20 cellular contexts compared by ENCODE assay signal in the genomic region with DNA sequence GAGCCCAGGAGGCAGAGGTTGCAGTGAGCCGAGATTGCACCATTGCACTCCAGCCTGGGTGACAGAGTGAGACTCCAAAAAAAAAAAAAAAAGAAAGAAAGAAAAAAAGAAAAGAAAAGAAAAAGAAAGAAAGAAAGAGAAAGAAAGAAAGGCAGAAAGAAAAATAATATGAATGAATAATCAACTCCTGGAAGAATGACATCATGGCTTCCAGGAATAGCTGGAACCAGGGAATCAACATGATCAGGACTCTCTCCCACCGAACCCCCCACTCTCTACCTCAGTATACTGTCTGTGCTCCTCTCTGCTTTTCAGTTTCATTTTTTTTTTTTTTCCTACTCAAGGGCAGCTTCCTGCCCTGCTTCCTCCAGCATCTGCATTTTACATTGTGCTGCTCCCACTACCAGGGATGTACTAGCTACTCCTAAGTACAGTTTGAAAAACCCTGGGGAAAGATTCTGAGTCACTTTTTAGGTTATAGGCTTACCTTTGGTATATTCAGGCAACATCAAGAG. TPM values are rescaled to one million over a fixed set of nuclear protein-coding genes. Genes with fewer than 3 reads are reported as not detected.
DNase-seq lines count a peak whose midpoint lies in the region; ATAC-seq and TF ChIP-seq lines count a peak whose summit lies in the region.
"Had no signal": no experiment of that assay in that cellular context is flagged by ENCODE, and none has a peak within 500 bp of the region (broad histone marks: within the 10 kb centered on the region; RNA-seq: fewer than 3 reads in every experiment).

No MANE protein-coding gene starts in this region.

- CTCF ChIA-PET in HEK293 (lab: Yijun Ruan, JAX) (interaction anchor here (0.6 to 4.7 kb wide), 27 partner anchors 10 to 1566 kb away, joined by 3 to 48 read pairs (median 4); partner anchors contain the start of genes KIAA0408, MTCL3 and RNF146), A673 (lab: Charles Lee) (interaction anchor here (0.6 to 1.3 kb wide), 10 partner anchors 10 to 633 kb away, joined by 3 to 11 read pairs (median 4); partner anchors contain the start of genes MTCL3 and RNF146)

- ATAC-seq in GM18909 (IDR thresholded peaks at IDR 0.05; ENCODE audit: poor library complexity, unreplicated experiment) = peak; percentile 11
- ATAC-seq in foreskin keratinocyte = peak; percentile 19
- ATAC-seq: heart left ventricle; stimulated activated naive CD8-positive, alpha-beta T cell treated with anti-CD3 and anti-CD28 coated beads, Interleukin-15, Interleukin-2, amounts not matched to agents 100 U/mL and 50 U/mL, for 24 hours had no signal

- TF ChIP-seq CTCF in HEK293 (tag by site-specific recombination; IDR thresholded peaks at IDR 0.05) (no peak), foreskin keratinocyte (conservative IDR thresholded peaks at IDR 0.05) (no peak), A673 (conservative IDR thresholded peaks at IDR 0.05; ENCODE audit: low read depth, low read length) (no peak)

- intact Hi-C loops in cardiac septum (cut with DNase I) (loop anchor here (10.0 kb wide), 1 partner anchor 234 kb away; no protein-coding TSS in a partner anchor), A673 (cut with micrococcal nuclease; ENCODE audit: unreplicated experiment) (loop anchor here (2.0 to 5.0 kb wide), 2 partner anchors 74 to 237 kb away; no protein-coding TSS in a partner anchor)

- H3K27ac ChIP-seq in HEK293 (ENCODE audit: extremely low read depth, low read depth, low read length) (no peak overlapping the region), foreskin keratinocyte (no peak overlapping the region), A673 (ENCODE audit: low read depth, low read length, poor library complexity, severe bottlenecking) (no peak overlapping the region)
- H3K27ac ChIP-seq: heart left ventricle, SK-N-MC, tibial artery had no signal

- H3K4me3 ChIP-seq in HEK293 (ENCODE audit: low read depth, low read length) = no peak overlapping the region
- no peak overlapping the region for H3K4me3 ChIP-seq in A673 (ENCODE audit: low read depth, low read length, poor library complexity, severe bottlenecking)
- H3K4me3 ChIP-seq: heart left ventricle, SK-N-MC, tibial artery had no signal

- no peaks in the 10 kb centered on the region for H3K4me1 ChIP-seq in HEK293 (ENCODE audit: control insufficient read depth, insufficient read depth, low read length)
- no peaks in the 10 kb centered on the region for H3K4me1 ChIP-seq in foreskin keratinocyte
- H3K4me1 ChIP-seq in A673 (ENCODE audit: insufficient read depth, low read length, poor library complexity, severe bottlenecking) = no peaks in the 10 kb centered on the region
- H3K4me1 ChIP-seq: heart left ventricle, tibial artery had no signal

- BruUV-seq in A673 (replicated peaks; lab: Mats Ljungman, UMichigan) = no TSS peak

- peak; percentile 34 for DNase-seq in NCI-H69 (lab: John Stamatoyannopoulos, UW)
- DNase-seq in foreskin keratinocyte = no peak
- DNase-seq in cardiac septum (ENCODE audit: low spot score) = no peak
- no peak for DNase-seq in HT-29 (ENCODE audit: low spot score)
- no peak for DNase-seq in A673 (ENCODE audit: low spot score)
- DNase-seq: activated CD4-positive, CD25-positive, alpha-beta regulatory T cell treated with anti-CD3 and anti-CD28 coated beads, Interleukin-2, amount 50 U/mL, for 72 hours; CD8-positive, alpha-beta T cell; endodermal cell; heart left ventricle; NCI-H2081; nephron progenitor cell; RPMI8226; stimulated activated naive CD8-positive, alpha-beta T cell treated with anti-CD3 and anti-CD28 coated beads, Interleukin-15, Interleukin-2, amounts not matched to agents 100 U/mL and 50 U/mL, for 24 hours; T-helper 9 cell; tibial artery had no signal

- H3K36me3 ChIP-seq in HEK293 (ENCODE audit: control insufficient read depth in 2 of 2, insufficient read depth in 1 of 2, low read length in 2 of 2) = no peaks in the 10 kb centered on the region
- H3K36me3 ChIP-seq in A673 (ENCODE audit: insufficient read depth, low read length, poor library complexity, severe bottlenecking) = no peaks in the 10 kb centered on the region
- H3K36me3 ChIP-seq: heart left ventricle, tibial artery had no signal

- peaks cover 37% of the 10 kb centered on the region for H3K27me3 ChIP-seq in foreskin keratinocyte
- no peaks in the 10 kb centered on the region for H3K27me3 ChIP-seq in A673 (replicated peaks; ENCODE audit: insufficient read depth, low read depth, low read length, poor library complexity)
- H3K27me3 ChIP-seq: tibial artery had no signal

- H3K9me3 ChIP-seq in HEK293 (ENCODE audit: control insufficient read depth, insufficient read depth, low read depth, low read length) (no peaks in the 10 kb centered on the region), A673 (ENCODE audit: low read depth, low read length, poor library complexity, severe bottlenecking) (no peaks in the 10 kb centered on the region)
- H3K9me3 ChIP-seq: heart left ventricle, tibial artery had no signal

- POLR2A ChIA-PET in HEK293 (lab: Yijun Ruan, JAX) (interaction anchor here (0.7 kb wide), 1 partner anchor 101 kb away, joined by 3 read pairs; no protein-coding TSS in a partner anchor), A673 (lab: Charles Lee; ENCODE audit: low non-redundant PET) (no interaction called here)

TF ChIP-seq in HEK293, 187 proteins besides CTCF, POLR2A, EP300 and RAD21:
- TF ChIP-seq, protein P1, sequence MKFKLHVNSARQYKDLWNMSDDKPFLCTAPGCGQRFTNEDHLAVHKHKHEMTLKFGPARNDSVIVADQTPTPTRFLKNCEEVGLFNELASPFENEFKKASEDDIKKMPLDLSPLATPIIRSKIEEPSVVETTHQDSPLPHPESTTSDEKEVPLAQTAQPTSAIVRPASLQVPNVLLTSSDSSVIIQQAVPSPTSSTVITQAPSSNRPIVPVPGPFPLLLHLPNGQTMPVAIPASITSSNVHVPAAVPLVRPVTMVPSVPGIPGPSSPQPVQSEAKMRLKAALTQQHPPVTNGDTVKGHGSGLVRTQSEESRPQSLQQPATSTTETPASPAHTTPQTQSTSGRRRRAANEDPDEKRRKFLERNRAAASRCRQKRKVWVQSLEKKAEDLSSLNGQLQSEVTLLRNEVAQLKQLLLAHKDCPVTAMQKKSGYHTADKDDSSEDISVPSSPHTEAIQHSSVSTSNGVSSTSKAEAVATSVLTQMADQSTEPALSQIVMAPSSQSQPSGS (tag by site-specific recombination; IDR thresholded peaks at IDR 0.05; ENCODE audit: low read depth) = peak; percentile 67
- peak; percentile 27; the same call in 1 of the 2 replicates for TF ChIP-seq ZBTB17 (tag by site-specific recombination; IDR thresholded peaks at IDR 0.05)
- TF ChIP-seq, protein P2, sequence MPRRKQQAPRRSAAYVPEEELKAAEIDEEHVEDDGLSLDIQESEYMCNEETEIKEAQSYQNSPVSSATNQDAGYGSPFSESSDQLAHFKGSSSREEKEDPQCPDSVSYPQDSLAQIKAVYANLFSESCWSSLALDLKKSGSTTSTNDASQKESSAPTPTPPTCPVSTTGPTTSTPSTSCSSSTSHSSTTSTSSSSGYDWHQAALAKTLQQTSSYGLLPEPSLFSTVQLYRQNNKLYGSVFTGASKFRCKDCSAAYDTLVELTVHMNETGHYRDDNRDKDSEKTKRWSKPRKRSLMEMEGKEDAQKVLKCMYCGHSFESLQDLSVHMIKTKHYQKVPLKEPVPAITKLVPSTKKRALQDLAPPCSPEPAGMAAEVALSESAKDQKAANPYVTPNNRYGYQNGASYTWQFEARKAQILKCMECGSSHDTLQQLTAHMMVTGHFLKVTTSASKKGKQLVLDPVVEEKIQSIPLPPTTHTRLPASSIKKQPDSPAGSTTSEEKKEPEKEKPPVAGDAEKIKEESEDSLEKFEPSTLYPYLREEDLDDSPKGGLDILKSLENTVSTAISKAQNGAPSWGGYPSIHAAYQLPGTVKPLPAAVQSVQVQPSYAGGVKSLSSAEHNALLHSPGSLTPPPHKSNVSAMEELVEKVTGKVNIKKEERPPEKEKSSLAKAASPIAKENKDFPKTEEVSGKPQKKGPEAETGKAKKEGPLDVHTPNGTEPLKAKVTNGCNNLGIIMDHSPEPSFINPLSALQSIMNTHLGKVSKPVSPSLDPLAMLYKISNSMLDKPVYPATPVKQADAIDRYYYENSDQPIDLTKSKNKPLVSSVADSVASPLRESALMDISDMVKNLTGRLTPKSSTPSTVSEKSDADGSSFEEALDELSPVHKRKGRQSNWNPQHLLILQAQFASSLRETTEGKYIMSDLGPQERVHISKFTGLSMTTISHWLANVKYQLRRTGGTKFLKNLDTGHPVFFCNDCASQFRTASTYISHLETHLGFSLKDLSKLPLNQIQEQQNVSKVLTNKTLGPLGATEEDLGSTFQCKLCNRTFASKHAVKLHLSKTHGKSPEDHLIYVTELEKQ (tag by site-specific recombination; IDR thresholded peaks at IDR 0.05; ENCODE audit: borderline replicate concordance) = no peak
- no peak for TF ChIP-seq ZNF274 (IDR thresholded peaks at IDR 0.05; ENCODE audit: low read length)
- TF ChIP-seq ZNF274 (tag by site-specific recombination; IDR thresholded peaks at IDR 0.05; ENCODE audit: borderline replicate concordance) = no peak
- no peak for TF ChIP-seq ZNF785 (tag by site-specific recombination; IDR thresholded peaks at IDR 0.05)
- TF ChIP-seq ZNF23 (tag by site-specific recombination; IDR thresholded peaks at IDR 0.05; ENCODE audit: borderline replicate concordance) = no peak
- 0 out of 2 replicates have a peak, but pooled peaks have one; percentile 21 for TF ChIP-seq PRDM1 (tag by site-specific recombination; IDR thresholded peaks at IDR 0.05)
- no peak for TF ChIP-seq ZNF394 (tag by site-specific recombination; IDR thresholded peaks at IDR 0.05; ENCODE audit: borderline replicate concordance)
- TF ChIP-seq ZBTB48 (tag by site-specific recombination; IDR thresholded peaks at IDR 0.05) = no peak

RNA-seq across cellular contexts. Expression of gene C6orf58, which starts 38.2 kb away (rescaled TPM):
- 0.07 and 0.10 TPM in 2 replicates for total RNA-seq in foreskin keratinocyte
- polyA plus RNA-seq in foreskin keratinocyte = 0.14 and 0.16 TPM in 2 replicates
- not detected for total RNA-seq in cardiac septum
- not detected in 2 replicates for total RNA-seq in HT-29 (2014; rRNA removed; shearing (Covaris generic))
- total RNA-seq in A673 (2021) = 0.64 and 1.1 TPM in 2 replicates
- total RNA-seq: CD8-positive, alpha-beta T cell; endodermal cell; heart left ventricle; left lobe of liver; NCI-H460 had no signal
- polyA plus RNA-seq: heart left ventricle had no signal
